Comparison of ENCODE assay signal across 17 cellular contexts in the genomic region with DNA sequence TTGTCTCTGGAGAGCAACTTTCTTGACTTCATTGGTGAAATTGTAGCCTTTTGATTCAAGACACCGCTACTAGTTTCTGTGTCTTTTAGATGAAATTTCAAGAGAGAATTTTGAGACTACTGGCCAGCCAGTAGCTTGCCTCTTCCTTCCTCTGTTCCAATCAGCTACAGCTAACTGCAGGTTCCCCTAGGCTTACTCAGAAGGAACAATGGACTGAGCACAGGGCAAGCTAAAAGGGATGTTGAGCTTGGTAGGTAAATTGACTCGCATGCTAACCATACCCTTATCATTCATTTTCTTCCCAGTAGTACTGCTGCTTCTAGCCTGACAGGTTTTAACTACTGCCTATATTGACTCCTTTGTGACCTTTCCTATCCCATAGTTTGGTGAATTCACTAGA.
A peak's percentile ranks its signal among the peaks of the same experiment; 100 is the strongest.
DNase-seq lines count a peak whose midpoint lies in the region; ATAC-seq and TF ChIP-seq lines count a peak whose summit lies in the region.
"Had no signal": no experiment of that assay in that cellular context is flagged by ENCODE, and none has a peak within 500 bp of the region (broad histone marks: within the 10 kb centered on the region; RNA-seq: fewer than 3 reads in every experiment).

No MANE protein-coding gene starts in this region.

- WGBS in lower leg skin, 2 donors: 85% methylated on average over 2 of the region's 2 CpGs

- no peaks in the 10 kb centered on the region for H3K36me3 ChIP-seq in left ventricle myocardium inferior
- H3K36me3 ChIP-seq: HAP-1, Peyer's patch had no signal

- no peak for TF ChIP-seq POLR2A in lower leg skin (IDR thresholded peaks at IDR 0.05)

- DNase-seq in left ventricle myocardium inferior: no peak
- no peak for DNase-seq in left ventricle myocardium superior
- peak; percentile 58 for DNase-seq in dermis blood vessel endothelial cell
- DNase-seq in iPS-NIHi11 (ENCODE audit: low spot score): peak; percentile 17
- no peak for DNase-seq in lower leg skin (ENCODE audit: low spot score in 2 of 2)
- DNase-seq: C1 segment of cervical spinal cord, GF-D8, NCI-H1092, NCI-H1694, NCI-H446, Peyer's patch, SHP77 treated with DMSO at 0.1 percent for 48 hours had no signal

- no peaks in the 10 kb centered on the region for H3K4me1 ChIP-seq in left ventricle myocardium inferior
- H3K4me1 ChIP-seq: A549, HAP-1, Peyer's patch had no signal

- no peaks in the 10 kb centered on the region for H3K27me3 ChIP-seq in left ventricle myocardium inferior (ENCODE audit: low read depth)
- H3K27me3 ChIP-seq: Peyer's patch had no signal

- peak overlapping the region; percentile 25 for H3K4me3 ChIP-seq in left ventricle myocardium inferior
- H3K4me3 ChIP-seq in lower leg skin (ENCODE audit: low read depth, poor library complexity, severe bottlenecking): no peak overlapping the region
- H3K4me3 ChIP-seq: A549, HAP-1, Peyer's patch had no signal

- no peaks in the 10 kb centered on the region for H3K9me3 ChIP-seq in left ventricle myocardium inferior (replicated peaks)
- H3K9me3 ChIP-seq: A549, HAP-1, Peyer's patch had no signal

- peak overlapping the region; percentile 45 for H3K27ac ChIP-seq in left ventricle myocardium inferior (replicated peaks)
- H3K27ac ChIP-seq: A549, KMS-11, Peyer's patch had no signal

- intact Hi-C loops in left ventricle myocardium inferior (cut with micrococcal nuclease) (no loop called here), left ventricle myocardium superior (cut with micrococcal nuclease) (no loop called here), lower leg skin (cut with DNase I; ENCODE audit: low total_unique reads) (no loop called here)

- no peak for TF ChIP-seq CTCF in left ventricle myocardium inferior (IDR thresholded peaks at IDR 0.05; ENCODE audit: borderline replicate concordance)
- TF ChIP-seq CTCF in lower leg skin (IDR thresholded peaks at IDR 0.05): no peak

- ATAC-seq in left ventricle myocardium superior: no peak
- no peak for ATAC-seq in GM18909 (IDR thresholded peaks at IDR 0.05; ENCODE audit: poor library complexity, unreplicated experiment)
- no peak for ATAC-seq in GM21529 (IDR thresholded peaks at IDR 0.05; ENCODE audit: unreplicated experiment)
- ATAC-seq: A549 had no signal

Comparison
In these comparisons a context has a peak if more than half of its experiments do, and no peak if none do; other contexts are left out.
1. DNase-seq: peak in dermis blood vessel endothelial cell (single experiment) and iPS-NIHi11 (single experiment); none in left ventricle myocardium inferior (single experiment), left ventricle myocardium superior (single experiment) and lower leg skin (0 of 2).